Comparison of ENCODE assay signal across 18 cellular contexts in the genomic region with DNA sequence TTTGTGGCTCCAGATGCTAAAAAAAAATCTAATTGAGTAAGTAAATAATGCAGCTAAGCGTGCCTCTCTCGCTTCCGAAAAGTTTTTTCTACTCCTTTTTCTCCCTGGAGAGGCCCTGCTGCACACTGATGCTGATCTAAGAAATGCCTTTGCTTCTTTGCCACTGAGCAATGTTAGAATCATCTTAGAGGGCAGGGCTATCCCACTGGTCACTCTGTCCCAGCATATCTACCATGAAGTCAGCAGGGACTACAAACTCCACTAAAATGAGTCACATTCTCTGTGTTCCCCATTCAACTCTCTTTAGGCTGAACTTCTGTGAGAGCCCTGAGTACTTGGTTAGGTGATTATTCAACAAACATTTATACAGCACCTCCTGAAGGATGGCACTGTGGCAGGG.
DNase-seq lines count a peak whose midpoint lies in the region; ATAC-seq and TF ChIP-seq lines count a peak whose summit lies in the region.
"Had no signal": no experiment of that assay in that cellular context is flagged by ENCODE, and none has a peak within 500 bp of the region (broad histone marks: within the 10 kb centered on the region; RNA-seq: fewer than 3 reads in every experiment).

No MANE protein-coding gene starts in this region.

- H3K27ac Mint-ChIP-seq in natural killer cell = no peak overlapping the region
- H3K27ac Mint-ChIP-seq: activated CD4-positive, alpha-beta memory T cell treated with anti-CD3 and anti-CD28 coated beads, Interleukin-2, amount 10 ng/mL, durations not matched to agents 7 days and 5 days; activated T-cell treated with anti-CD3 and anti-CD28 coated beads, Interleukin-2, amount 50 U/mL, for 72 hours; mesothelial cell of epicardium; stimulated activated effector memory CD8-positive, alpha-beta T cell treated with anti-CD3 and anti-CD28 coated beads, Interleukin-12 subunit alpha, Interleukin-12 subunit beta, amount 100 ng/mL, for 72 hours; type B pancreatic cell had no signal

- no peaks in the 10 kb centered on the region for H3K36me3 Mint-ChIP-seq in natural killer cell
- H3K36me3 Mint-ChIP-seq: mesothelial cell of epicardium; stimulated activated effector memory CD8-positive, alpha-beta T cell treated with anti-CD3 and anti-CD28 coated beads, Interleukin-12 subunit alpha, Interleukin-12 subunit beta, amount 100 ng/mL, for 72 hours; type B pancreatic cell had no signal

- DNase-seq in AG08396 (ENCODE audit: low spot score) (peak; percentile 57), HS-27A (ENCODE audit: low read depth) (peak; percentile 68), astrocyte of the spinal cord (ENCODE audit: low read depth, low spot score) (peak; percentile 72), kidney tubule cell (ENCODE audit: low spot score) (peak; percentile 85), NCI-H2081 (lab: John Stamatoyannopoulos, UW) (no peak), natural killer cell (no peak)
- DNase-seq in stimulated activated CD4-positive, alpha-beta T cell treated with anti-CD3 and anti-CD28 coated beads, Interleukin-2, amount 100 ng/mL, for 24 hours = no peak
- no peak for DNase-seq in effector CD8-positive, alpha-beta T cell (lab: John Stamatoyannopoulos, UW)
- DNase-seq: activated CD4-positive, alpha-beta memory T cell treated with anti-CD3 and anti-CD28 coated beads, Interleukin-2, amount 10 ng/mL, durations not matched to agents 7 days and 5 days; activated T-cell treated with anti-CD3 and anti-CD28 coated beads, Interleukin-2, amount 50 U/mL, for 72 hours; colonic mucosa; head of caudate nucleus; kidney; NCI-H1694 treated with DMSO at 0.1 percent for 48 hours; nucleus accumbens had no signal

- peaks cover 0 to 2% of the 10 kb centered on the region in 2 donors for H3K9me3 Mint-ChIP-seq in natural killer cell
- H3K9me3 Mint-ChIP-seq: activated CD4-positive, alpha-beta memory T cell treated with anti-CD3 and anti-CD28 coated beads, Interleukin-2, amount 10 ng/mL, durations not matched to agents 7 days and 5 days; activated T-cell treated with anti-CD3 and anti-CD28 coated beads, Interleukin-2, amount 50 U/mL, for 72 hours; mesothelial cell of epicardium; stimulated activated effector memory CD8-positive, alpha-beta T cell treated with anti-CD3 and anti-CD28 coated beads, Interleukin-12 subunit alpha, Interleukin-12 subunit beta, amount 100 ng/mL, for 72 hours; type B pancreatic cell had no signal

- in situ Hi-C loops in astrocyte of the spinal cord (cut with HindIII; ENCODE audit: low sequenced_read_pairs) = no loop called here

- ATAC-seq in natural killer cell = no peak
- ATAC-seq: activated T-cell treated with anti-CD3 and anti-CD28 coated beads, Interleukin-2, amount 50 U/mL, for 72 hours; stimulated activated effector memory CD8-positive, alpha-beta T cell treated with anti-CD3 and anti-CD28 coated beads, Interleukin-12 subunit alpha, Interleukin-12 subunit beta, amount 100 ng/mL, for 72 hours had no signal

- H3K4me1 Mint-ChIP-seq in natural killer cell = no peaks in the 10 kb centered on the region
- H3K4me1 Mint-ChIP-seq: activated CD4-positive, alpha-beta memory T cell treated with anti-CD3 and anti-CD28 coated beads, Interleukin-2, amount 10 ng/mL, durations not matched to agents 7 days and 5 days; mesothelial cell of epicardium; stimulated activated effector memory CD8-positive, alpha-beta T cell treated with anti-CD3 and anti-CD28 coated beads, Interleukin-12 subunit alpha, Interleukin-12 subunit beta, amount 100 ng/mL, for 72 hours had no signal

- no peak overlapping the region for H3K4me3 Mint-ChIP-seq in natural killer cell
- H3K4me3 Mint-ChIP-seq: activated CD4-positive, alpha-beta memory T cell treated with anti-CD3 and anti-CD28 coated beads, Interleukin-2, amount 10 ng/mL, durations not matched to agents 7 days and 5 days; activated T-cell treated with anti-CD3 and anti-CD28 coated beads, Interleukin-2, amount 50 U/mL, for 72 hours; mesothelial cell of epicardium; stimulated activated effector memory CD8-positive, alpha-beta T cell treated with anti-CD3 and anti-CD28 coated beads, Interleukin-12 subunit alpha, Interleukin-12 subunit beta, amount 100 ng/mL, for 72 hours; type B pancreatic cell had no signal

- TF ChIP-seq CTCF in astrocyte of the spinal cord (IDR thresholded peaks at IDR 0.05; ENCODE audit: low read depth, low read length) = no peak
- no peak for TF ChIP-seq CTCF in natural killer cell (IDR thresholded peaks at IDR 0.05)

- no peaks in the 10 kb centered on the region for H3K27me3 Mint-ChIP-seq in natural killer cell (ENCODE audit: low read depth in 2 of 2)
- H3K27me3 Mint-ChIP-seq: activated CD4-positive, alpha-beta memory T cell treated with anti-CD3 and anti-CD28 coated beads, Interleukin-2, amount 10 ng/mL, durations not matched to agents 7 days and 5 days; type B pancreatic cell had no signal

- intact Hi-C loops in natural killer cell (cut with micrococcal nuclease) = no loop called here

- no peak overlapping the region for H3K4me3 ChIP-seq in astrocyte of the spinal cord (ENCODE audit: low read depth, low read length)
- H3K4me3 ChIP-seq: colonic mucosa had no signal

Comparison
In these comparisons a context has a peak if more than half of its experiments do, and no peak if none do; other contexts are left out.
1. DNase-seq: peak in AG08396 (single experiment), HS-27A (single experiment), astrocyte of the spinal cord (single experiment) and kidney tubule cell (single experiment); none in NCI-H2081 (0 of 2), stimulated activated CD4-positive, alpha-beta T cell treated with anti-CD3 and anti-CD28 coated beads, Interleukin-2, amount 100 ng/mL, for 24 hours (0 of 2), effector CD8-positive, alpha-beta T cell (single experiment) and natural killer cell (single experiment).